1 cellular context compared by ENCODE assay signal in genomic region chrX:150599226-150599625, GRCh38.
TF ChIP-seq lines count a peak whose summit lies in the region.

No MANE protein-coding gene starts in this region.

TF ChIP-seq in HepG2, 621 proteins besides CTCF, POLR2A, EP300 and RAD21 (continued from another document):
- TF ChIP-seq ZNF263 (CRISPR knock-in tag; IDR thresholded peaks at IDR 0.05) (no peak), CCAR2 (optimal IDR thresholded peaks at IDR 0.05; ENCODE audit: low read depth, low read length) (no peak)
